In genomic region chr6:36598326-36598725, GRCh38 we compare ENCODE assay signal across 9 cellular contexts. TPM values are rescaled to one million over a fixed set of nuclear protein-coding genes. Genes with fewer than 3 reads are reported as not detected.
DNase-seq lines count a peak whose midpoint lies in the region; ATAC-seq and TF ChIP-seq lines count a peak whose summit lies in the region.
"Had no signal": no experiment of that assay in that cellular context is flagged by ENCODE, and none has a peak within 500 bp of the region (broad histone marks: within the 10 kb centered on the region; RNA-seq: fewer than 3 reads in every experiment).

No MANE protein-coding gene starts in this region.

- H4K20me1 ChIP-seq in SU-DHL-6 (ENCODE audit: low read depth, low read length): peaks cover 86% of the 10 kb centered on the region

- peak overlapping the region; percentile 76 for H3K4me2 ChIP-seq in SU-DHL-6 (ENCODE audit: low read depth, low read length, poor library complexity, severe bottlenecking)

- H3K27me3 ChIP-seq in GM06990 (replicated peaks; ENCODE audit: control insufficient read depth, insufficient read depth, low read length) (no peaks in the 10 kb centered on the region), SU-DHL-6 (ENCODE audit: low read length) (no peaks in the 10 kb centered on the region), psoas muscle (ENCODE audit: insufficient read depth in 3 of 3, low read length in 2 of 3) (no peaks in the 10 kb centered on the region)

- no peaks in the 10 kb centered on the region for H3K9me2 ChIP-seq in SU-DHL-6 (replicated peaks; ENCODE audit: insufficient read depth, low read length)

- H3K9ac ChIP-seq in SU-DHL-6 (ENCODE audit: low read length): no peak overlapping the region

- H3K27ac ChIP-seq in SU-DHL-6 (ENCODE audit: low read depth, low read length) (no peak overlapping the region), psoas muscle (peak overlapping the region; percentile 56)

- WGBS in psoas muscle, 3 donors: 8 to 13% (median 9%) methylated on average over 9 of the region's 9 CpGs

- ATAC-seq in psoas muscle (no peak), HG03095 (IDR thresholded peaks at IDR 0.05; ENCODE audit: unreplicated experiment) (no peak)

- TF ChIP-seq CTCF in GM06990 (IDR thresholded peaks at IDR 0.05; ENCODE audit: insufficient read depth, low read length, poor library complexity, severe bottlenecking) (no peak), SU-DHL-6 (IDR thresholded peaks at IDR 0.05; ENCODE audit: insufficient read depth, low read length, poor library complexity, severe bottlenecking) (no peak), fibroblast of pulmonary artery (IDR thresholded peaks at IDR 0.05; ENCODE audit: low read length, missing control alignments) (no peak), psoas muscle (IDR thresholded peaks at IDR 0.05) (no peak)

- peaks cover 91% of the 10 kb centered on the region for H3K79me2 ChIP-seq in SU-DHL-6 (ENCODE audit: insufficient read depth, low read length)

- no peak overlapping the region for H2AFZ ChIP-seq in SU-DHL-6 (ENCODE audit: low read depth, low read length, severe bottlenecking)

- H3K4me3 ChIP-seq in GM06990 (replicated peaks; ENCODE audit: low read depth, low read length) (peak overlapping the region; percentile 79), SU-DHL-6 (ENCODE audit: insufficient read depth, low read length, poor library complexity, severe bottlenecking) (peak overlapping the region; percentile 26), fibroblast of pulmonary artery (replicated peaks; ENCODE audit: low read depth, low read length) (peak overlapping the region; percentile 97), psoas muscle (peak overlapping the region; percentile 86)

- intact Hi-C loops in psoas muscle (cut with DNase I): loop anchor here in 1 of 2 donors (10.0 kb wide), 1 partner anchor 154 kb away; the partner anchor contains the start of genes KCTD20 and PXT1

- peaks cover 96% of the 10 kb centered on the region for H3F3A ChIP-seq in SU-DHL-6 (ENCODE audit: insufficient read depth)

- DNase-seq in GM06990 (ENCODE audit: extremely low read depth, insufficient read length) (no peak), fibroblast of pulmonary artery (ENCODE audit: low read depth) (no peak), psoas muscle (no peak), NCI-H1048 (lab: John Stamatoyannopoulos, UW) (no peak), GDM1 (lab: John Stamatoyannopoulos, UW) (no peak)
- DNase-seq in central memory CD4-positive, alpha-beta T cell: no peak
- DNase-seq: midbrain had no signal

- H3K9me3 ChIP-seq in SU-DHL-6 (ENCODE audit: insufficient read depth, low read length) (no peaks in the 10 kb centered on the region), psoas muscle (no peaks in the 10 kb centered on the region)

- peaks cover 37% of the 10 kb centered on the region for H3K36me3 ChIP-seq in GM06990 (ENCODE audit: control insufficient read depth, insufficient read depth, low read length)
- H3K36me3 ChIP-seq in SU-DHL-6 (ENCODE audit: low read length): peaks cover 85% of the 10 kb centered on the region
- peaks cover 16 to 75% of the 10 kb centered on the region in 2 donors for H3K36me3 ChIP-seq in psoas muscle (ENCODE audit: insufficient read depth in 1 of 2, low read depth in 1 of 2)

- peaks cover 64% of the 10 kb centered on the region for H3K4me1 ChIP-seq in psoas muscle

RNA-seq across cellular contexts. Expression of gene SRSF3, which starts 4.2 kb away (rescaled TPM):
- 100 to 1,000 TPM in 2 of 4 donors, 10 to 100 TPM in 2; 64.6 to 182 (median 125) TPM for total RNA-seq in psoas muscle
- 100 to 1,000 TPM; 109 to 267 (median 176) TPM for polyA plus RNA-seq in psoas muscle

RNA-seq across cellular contexts. Expression of gene STK38, which starts 51.0 kb away (rescaled TPM):
- 10 to 100 TPM in 3 of 4 donors, 1 to 10 TPM in 1; 7.7 to 13.6 (median 12.6) TPM for total RNA-seq in psoas muscle
- 10 to 100 TPM in 1 of 3 donors, 1 to 10 TPM in 2; 8.1 to 18.9 (median 8.4) TPM for polyA plus RNA-seq in psoas muscle

Comparison
In these comparisons a context has a peak if more than half of its experiments do, and no peak if none do; other contexts are left out.
1. H3K4me3 ChIP-seq: peak in every context shown above with its lines; median percentile 97 in fibroblast of pulmonary artery; 86 in psoas muscle; 79 in GM06990; 26 in SU-DHL-6.